8 cellular contexts compared by ENCODE assay signal in genomic region chr3:56364665-56365064, GRCh38.
"Had no signal": no experiment of that assay in that cellular context is flagged by ENCODE, and none has a peak within 500 bp of the region (broad histone marks: within the 10 kb centered on the region; RNA-seq: fewer than 3 reads in every experiment).

No MANE protein-coding gene starts in this region.

- H3K36me3 ChIP-seq: HAP-1 had no signal

- FAIRE-seq: HepG2 had no signal

- ATAC-seq: HCT116, HepG2 had no signal

- H3K4me3 ChIP-seq: GM23248, HAP-1 had no signal

- H3K4me1 ChIP-seq: HAP-1 had no signal

- H3K9me3 ChIP-seq: HAP-1 had no signal

- H3K27ac ChIP-seq: GM23248, HL-60 had no signal

- DNase-seq: GM23248, H7, HFFc6, KBM-7 had no signal

- H3K9ac ChIP-seq: GM23248 had no signal

- H2AFZ ChIP-seq: GM23248 had no signal
